Comparison of ENCODE assay signal across 2 cellular contexts in genomic region chr3:153762411-153763235, GRCh38.
TF ChIP-seq lines count a peak whose summit lies in the region.

No MANE protein-coding gene starts in this region.

TF ChIP-seq in SK-N-SH, 30 proteins besides CTCF, POLR2A, EP300 and RAD21 (continued from another document):
- no peak for TF ChIP-seq IRF3 (IDR thresholded peaks at IDR 0.05; ENCODE audit: low read depth, low read length)
- TF ChIP-seq ELF1 (IDR thresholded peaks at IDR 0.05) = no peak
- no peak for TF ChIP-seq NFIC (IDR thresholded peaks at IDR 0.05; ENCODE audit: borderline replicate concordance)
- TF ChIP-seq CHD2 (IDR thresholded peaks at IDR 0.05; ENCODE audit: low read length, partially characterized antibody) = no peak
- TF ChIP-seq USF1 (IDR thresholded peaks at IDR 0.05; ENCODE audit: borderline replicate concordance, low read depth) = no peak
- TF ChIP-seq TAF1 (IDR thresholded peaks at IDR 0.05; ENCODE audit: borderline replicate concordance, low read depth, low read length) = no peak
- no peak for TF ChIP-seq MXI1 (IDR thresholded peaks at IDR 0.05; ENCODE audit: low read depth, low read length)
- no peak for TF ChIP-seq POLR2AphosphoS5 (IDR thresholded peaks at IDR 0.05; ENCODE audit: low read depth, low read length)
- TF ChIP-seq FOXJ3 (CRISPR knock-in tag; IDR thresholded peaks at IDR 0.05) = no peak
- no peak for TF ChIP-seq SIN3A (IDR thresholded peaks at IDR 0.05; ENCODE audit: borderline replicate concordance, low read depth, low read length)
- TF ChIP-seq ZBTB33 (IDR thresholded peaks at IDR 0.05; ENCODE audit: borderline replicate concordance, low read depth) = no peak
- TF ChIP-seq YY1 (IDR thresholded peaks at IDR 0.05; ENCODE audit: low read depth) = no peak
- TF ChIP-seq RFX5 (IDR thresholded peaks at IDR 0.05; ENCODE audit: low read length) = no peak
- no peak for TF ChIP-seq JUND (IDR thresholded peaks at IDR 0.05)

TF ChIP-seq in SK-N-SH treated with all-trans-retinoic acid at 6 μM for 48 hours, 23 proteins besides CTCF, POLR2A, EP300 and RAD21 (continued from another document):
- no peak for TF ChIP-seq RARB (CRISPR knock-in tag; IDR thresholded peaks at IDR 0.05)
- no peak for TF ChIP-seq CSRNP3 (CRISPR knock-in tag; IDR thresholded peaks at IDR 0.05)
- TF ChIP-seq GLIS3 (CRISPR knock-in tag; IDR thresholded peaks at IDR 0.05) = no peak
- no peak for TF ChIP-seq CREB5 (CRISPR knock-in tag; IDR thresholded peaks at IDR 0.05; ENCODE audit: low read depth)
